ENCODE assay signal across 8 cellular contexts in the genomic region with DNA sequence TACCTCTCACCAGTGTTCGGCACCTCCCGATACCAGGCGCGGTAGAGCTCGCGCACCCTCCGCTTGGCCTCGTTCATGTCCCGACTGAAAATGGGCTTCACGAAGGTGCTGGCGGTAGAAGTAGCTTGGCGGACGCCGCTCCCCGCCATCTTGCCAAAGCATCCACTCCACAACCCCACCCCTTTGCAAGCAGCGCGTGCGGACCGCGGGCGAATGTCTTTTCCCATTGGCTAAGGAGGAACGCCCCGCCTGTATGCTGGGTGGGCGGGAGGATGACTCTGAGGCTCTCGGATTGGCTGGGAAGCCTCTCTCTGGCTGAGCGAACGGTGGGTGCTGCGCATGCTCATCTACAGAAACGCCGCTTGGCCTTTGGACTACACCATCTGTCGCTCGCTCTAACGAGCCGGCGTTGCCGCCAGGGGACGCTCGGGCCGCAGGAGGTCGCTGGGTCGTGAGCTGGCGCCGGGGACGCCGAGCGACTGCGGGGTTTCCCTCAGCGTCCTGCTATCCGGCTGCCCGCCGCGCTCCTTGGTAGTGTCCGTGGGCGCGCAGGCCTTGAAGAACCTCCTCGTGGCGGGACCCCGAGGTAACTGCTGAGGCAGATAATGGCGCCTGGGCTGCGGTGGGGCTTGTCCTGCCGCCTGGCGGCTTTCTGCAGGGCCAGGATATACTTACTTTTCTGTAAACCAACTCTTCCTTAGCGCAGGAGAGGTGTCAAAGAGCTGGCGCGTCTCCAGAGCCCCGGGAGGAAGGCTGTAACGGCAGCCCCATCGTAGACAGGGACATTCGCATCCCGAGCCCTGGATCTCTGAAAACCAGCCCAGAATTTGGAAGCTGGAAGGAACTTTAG. TPM values are rescaled to one million over a fixed set of nuclear protein-coding genes. Genes with fewer than 3 reads are reported as not detected.
DNase-seq lines count a peak whose midpoint lies in the region; ATAC-seq and TF ChIP-seq lines count a peak whose summit lies in the region.

A gene (minus strand): TSS at position 177 of the 850 bp plus-strand sequence. CDS start 28 bp downstream, at position 149.

- no peaks in the 10 kb centered on the region for H3K27me3 ChIP-seq in left lung

- peaks cover 23% of the 10 kb centered on the region for H3K4me1 Mint-ChIP-seq in dendritic cell treated with granulocyte-macrophage colony-stimulating factor and Interleukin-4, amounts not matched to agents 40 ng/mL and 50 ng/mL, for 4 days (ENCODE audit: low read depth)

- peak; percentile 91 to 99 (median 98) for DNase-seq in C1 segment of cervical spinal cord (lab: John Stamatoyannopoulos, UW)
- DNase-seq in NCI-H748 (lab: John Stamatoyannopoulos, UW; ENCODE audit: unreplicated experiment) = peak; percentile 99
- DNase-seq in activated CD4-positive, alpha-beta T cell treated with anti-CD3 and anti-CD28 coated beads, Interleukin-2, amount 50 U/mL, for 24 hours (ENCODE audit: low read depth in 1 of 2, low spot score in 1 of 2) = peak; percentile 93 to 99
- peak; percentile 99 for DNase-seq in left lung
- peak; percentile 98 for DNase-seq in stimulated activated CD4-positive, alpha-beta T cell treated with anti-CD3 and anti-CD28 coated beads, Interleukin-4, amount 100 ng/mL, for 1 hour

- TF ChIP-seq CTCF in left lung (IDR thresholded peaks at IDR 0.05) = peak; percentile 85 to 87

- peak within 1 kb of the TSS; percentile 91 to 97 for H3K4me3 ChIP-seq in left lung

- peak within 1 kb of the TSS; percentile 96 to 98 for H3K27ac ChIP-seq in left lung

- intact Hi-C loops in dendritic cell treated with granulocyte-macrophage colony-stimulating factor and Interleukin-4, amounts not matched to agents 40 ng/mL and 50 ng/mL, for 4 days (cut with micrococcal nuclease) = loop anchor here (1.0 to 5.0 kb wide), 4 partner anchors 12 to 346 kb away; a partner anchor contains a TSS
- intact Hi-C loops in left lung (cut with DNase I) = no loop called here

- peaks cover 0 to 18% of the 10 kb centered on the region in 2 donors for H3K36me3 ChIP-seq in left lung

- H3K27me3 Mint-ChIP-seq in dendritic cell treated with granulocyte-macrophage colony-stimulating factor and Interleukin-4, amounts not matched to agents 40 ng/mL and 50 ng/mL, for 4 days = no peaks in the 10 kb centered on the region

- peaks cover 42% of the 10 kb centered on the region for H3K36me3 Mint-ChIP-seq in dendritic cell treated with granulocyte-macrophage colony-stimulating factor and Interleukin-4, amounts not matched to agents 40 ng/mL and 50 ng/mL, for 4 days (ENCODE audit: low read depth)

- H3K4me1 ChIP-seq in left lung = peaks cover 9 to 25% of the 10 kb centered on the region in 2 donors

- ATAC-seq in GM19328 (IDR thresholded peaks at IDR 0.05; ENCODE audit: unreplicated experiment) (peak; percentile 94), HG03521 (IDR thresholded peaks at IDR 0.05; ENCODE audit: unreplicated experiment) (peak; percentile 92), left lung (peak; percentile 95)

- H3K27ac Mint-ChIP-seq in dendritic cell treated with granulocyte-macrophage colony-stimulating factor and Interleukin-4, amounts not matched to agents 40 ng/mL and 50 ng/mL, for 4 days = peak within 1 kb of the TSS; percentile 100

- no peaks in the 10 kb centered on the region for H3K9me3 Mint-ChIP-seq in dendritic cell treated with granulocyte-macrophage colony-stimulating factor and Interleukin-4, amounts not matched to agents 40 ng/mL and 50 ng/mL, for 4 days

- no peaks in the 10 kb centered on the region for H3K9me3 ChIP-seq in left lung

- H3K4me3 Mint-ChIP-seq in dendritic cell treated with granulocyte-macrophage colony-stimulating factor and Interleukin-4, amounts not matched to agents 40 ng/mL and 50 ng/mL, for 4 days = peak within 1 kb of the TSS; percentile 98

RNA-seq across cellular contexts. Expression of the gene that starts here (rescaled TPM):
- total RNA-seq in left lung = 10 to 100 TPM; 64.8 to 69.7 TPM

Comparison
In these comparisons a context has a peak if more than half of its experiments do, and no peak if none do; other contexts are left out.
1. Peak in every context shown above with its lines: DNase-seq, ATAC-seq, H3K4me3 ChIP-seq and H3K27ac ChIP-seq.